16 cellular contexts compared by ENCODE assay signal in the genomic region with DNA sequence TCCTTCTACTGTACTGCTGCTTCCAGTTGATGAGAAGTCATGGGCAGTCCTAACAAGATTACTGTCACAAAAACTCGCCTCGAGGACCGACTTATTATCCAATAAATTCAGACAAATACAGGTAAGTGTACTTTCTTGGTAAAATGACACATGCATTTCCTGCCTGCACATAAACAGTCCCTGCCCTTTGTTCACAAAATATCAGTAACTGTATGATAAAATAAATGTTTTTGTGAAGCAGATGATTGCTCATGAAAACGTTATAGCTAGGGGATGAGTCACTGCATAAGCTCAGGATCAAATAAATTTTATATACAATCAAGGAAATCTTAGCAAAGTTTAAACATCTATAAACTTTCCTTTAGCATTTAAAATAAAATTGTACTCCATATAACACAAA.
DNase-seq lines count a peak whose midpoint lies in the region; ATAC-seq and TF ChIP-seq lines count a peak whose summit lies in the region.
"Had no signal": no experiment of that assay in that cellular context is flagged by ENCODE, and none has a peak within 500 bp of the region (broad histone marks: within the 10 kb centered on the region; RNA-seq: fewer than 3 reads in every experiment).

No MANE protein-coding gene starts in this region.

- H3K4me3 Mint-ChIP-seq in activated naive CD4-positive, alpha-beta T cell treated with anti-CD3 and anti-CD28 coated beads, Interleukin-2, amount 10 ng/mL, durations not matched to agents 7 days and 5 days, result no peak overlapping the region
- H3K4me3 Mint-ChIP-seq in activated naive CD4-positive, alpha-beta T cell treated with anti-CD3 and anti-CD28 coated beads for 36 hours, result no peak overlapping the region
- no peak overlapping the region for H3K4me3 Mint-ChIP-seq in endothelial cell (ENCODE audit: unreplicated experiment)

- H3F3A ChIP-seq in SK-N-SH (replicated peaks; ENCODE audit: insufficient read depth), result no peaks in the 10 kb centered on the region

- TF ChIP-seq EP300 in SK-N-SH (IDR thresholded peaks at IDR 0.05; ENCODE audit: borderline replicate concordance in 1 of 2, low read depth in 1 of 2, low read length in 1 of 2), result no peak

- H3K27me3 ChIP-seq in SK-N-SH (ENCODE audit: insufficient read depth), result no peaks in the 10 kb centered on the region
- H3K27me3 ChIP-seq: MG63 had no signal

- H3K9me3 Mint-ChIP-seq in activated naive CD4-positive, alpha-beta T cell treated with anti-CD3 and anti-CD28 coated beads, Interleukin-2, amount 10 ng/mL, durations not matched to agents 7 days and 5 days, result no peaks in the 10 kb centered on the region
- H3K9me3 Mint-ChIP-seq in activated naive CD4-positive, alpha-beta T cell treated with anti-CD3 and anti-CD28 coated beads for 36 hours, result no peaks in the 10 kb centered on the region
- no peaks in the 10 kb centered on the region for H3K9me3 Mint-ChIP-seq in endothelial cell (ENCODE audit: unreplicated experiment)

- H3K27me3 Mint-ChIP-seq in activated naive CD4-positive, alpha-beta T cell treated with anti-CD3 and anti-CD28 coated beads, Interleukin-2, amount 10 ng/mL, durations not matched to agents 7 days and 5 days, result no peaks in the 10 kb centered on the region
- no peaks in the 10 kb centered on the region for H3K27me3 Mint-ChIP-seq in activated naive CD4-positive, alpha-beta T cell treated with anti-CD3 and anti-CD28 coated beads for 36 hours (ENCODE audit: low read depth)
- H3K27me3 Mint-ChIP-seq in endothelial cell (ENCODE audit: unreplicated experiment), result no peaks in the 10 kb centered on the region

- POLR2A ChIA-PET in SK-N-SH (lab: Yijun Ruan, JAX), result no interaction called here

- no peak overlapping the region for H3K4me3 ChIP-seq in SK-N-SH (ENCODE audit: low read depth in 2 of 2, low read length in 1 of 2)
- H3K4me3 ChIP-seq: HAP-1, MG63 had no signal

- H3K4me1 ChIP-seq in SK-N-SH (ENCODE audit: control insufficient read depth in 1 of 2, insufficient read depth in 2 of 2, low read depth in 1 of 2, low read length in 1 of 2), result no peaks in the 10 kb centered on the region; a peak in 2 of 4 replicates
- H3K4me1 ChIP-seq: Caco-2, HAP-1 had no signal

- no peak for TF ChIP-seq RAD21 in SK-N-SH (IDR thresholded peaks at IDR 0.05; ENCODE audit: low read length)

- H3K4me2 ChIP-seq in SK-N-SH, result no peak overlapping the region

- WGBS in SK-N-SH (ENCODE audit: low lambda C conversion rate), result 66% methylated on average over 4 of the region's 4 CpGs

- no peak for DNase-seq in activated naive CD4-positive, alpha-beta T cell treated with anti-CD3 and anti-CD28 coated beads, Interleukin-2, amount 10 ng/mL, durations not matched to agents 7 days and 5 days
- DNase-seq in activated naive CD4-positive, alpha-beta T cell treated with anti-CD3 and anti-CD28 coated beads for 36 hours, result no peak
- DNase-seq in SK-N-SH (no peak), endothelial cell (ENCODE audit: low spot score) (no peak)
- DNase-seq: Caco-2, MG63, NCI-H1105, NCI-H1694 treated with DMSO at 0.1 percent for 48 hours, Right ventricle myocardium superior had no signal

- peaks cover 52% of the 10 kb centered on the region for H3K36me3 Mint-ChIP-seq in activated naive CD4-positive, alpha-beta T cell treated with anti-CD3 and anti-CD28 coated beads, Interleukin-2, amount 10 ng/mL, durations not matched to agents 7 days and 5 days
- peaks cover 36% of the 10 kb centered on the region for H3K36me3 Mint-ChIP-seq in activated naive CD4-positive, alpha-beta T cell treated with anti-CD3 and anti-CD28 coated beads for 36 hours (ENCODE audit: low read depth)
- no peaks in the 10 kb centered on the region for H3K36me3 Mint-ChIP-seq in endothelial cell (ENCODE audit: low read depth, unreplicated experiment)

- ATAC-seq in esophagus mucosa (peak; percentile 41), HG03342 (IDR thresholded peaks at IDR 0.05; ENCODE audit: unreplicated experiment) (no peak), GM18502 (IDR thresholded peaks at IDR 0.05; ENCODE audit: poor library complexity, unreplicated experiment) (no peak), HG03135 (IDR thresholded peaks at IDR 0.05; ENCODE audit: unreplicated experiment) (no peak)
- ATAC-seq: Panc1 had no signal

- CTCF ChIA-PET in activated naive CD4-positive, alpha-beta T cell treated with anti-CD3 and anti-CD28 coated beads, Interleukin-2, amount 10 ng/mL, durations not matched to agents 7 days and 5 days (lab: Charles Lee), result interaction anchor here (0.6 kb wide), 1 partner anchor 30 kb away, joined by 4 read pairs; no protein-coding TSS in a partner anchor
- CTCF ChIA-PET in activated naive CD4-positive, alpha-beta T cell treated with anti-CD3 and anti-CD28 coated beads for 36 hours (lab: Charles Lee), result no interaction called here
- CTCF ChIA-PET in SK-N-SH (lab: Yijun Ruan, JAX), result interaction anchor here (0.8 to 1.2 kb wide), 2 partner anchors 8 to 30 kb away, joined by 3 read pairs; no protein-coding TSS in a partner anchor

- H3K79me2 ChIP-seq in SK-N-SH (ENCODE audit: insufficient read depth), result no peaks in the 10 kb centered on the region

- TF ChIP-seq CTCF in SK-N-SH (IDR thresholded peaks at IDR 0.05) (no peak), endothelial cell (IDR thresholded peaks at IDR 0.05; ENCODE audit: unreplicated experiment) (no peak)

- no peak overlapping the region for H3K27ac ChIP-seq in SK-N-SH (ENCODE audit: low read depth in 2 of 2, low read length in 1 of 2)
- H3K27ac ChIP-seq: C4-2B had no signal

- no peaks in the 10 kb centered on the region for H3K9me2 ChIP-seq in SK-N-SH

- H3K4me1 Mint-ChIP-seq in activated naive CD4-positive, alpha-beta T cell treated with anti-CD3 and anti-CD28 coated beads, Interleukin-2, amount 10 ng/mL, durations not matched to agents 7 days and 5 days, result peaks cover 12% of the 10 kb centered on the region
- H3K4me1 Mint-ChIP-seq in activated naive CD4-positive, alpha-beta T cell treated with anti-CD3 and anti-CD28 coated beads for 36 hours (ENCODE audit: low read depth), result peaks cover 3% of the 10 kb centered on the region
- no peaks in the 10 kb centered on the region for H3K4me1 Mint-ChIP-seq in endothelial cell (ENCODE audit: unreplicated experiment)

- no peaks in the 10 kb centered on the region for H3K9me3 ChIP-seq in SK-N-SH
- H3K9me3 ChIP-seq: Caco-2, HAP-1, MG63 had no signal

- no peak overlapping the region for H3K9ac ChIP-seq in SK-N-SH

- H4K20me1 ChIP-seq in SK-N-SH (ENCODE audit: insufficient read depth), result no peaks in the 10 kb centered on the region

- H3K36me3 ChIP-seq in SK-N-SH (replicated peaks in 1 of 2; ENCODE audit: control insufficient read depth in 1 of 2, insufficient read depth in 2 of 2, low read length in 1 of 2), result peaks cover 8 to 12% of the 10 kb centered on the region in 2 experiments
- H3K36me3 ChIP-seq: HAP-1, MG63 had no signal

- intact Hi-C loops in activated naive CD4-positive, alpha-beta T cell treated with anti-CD3 and anti-CD28 coated beads for 36 hours (cut with micrococcal nuclease), result no loop called here

- peak overlapping the region; percentile 24 for H3K27ac Mint-ChIP-seq in activated naive CD4-positive, alpha-beta T cell treated with anti-CD3 and anti-CD28 coated beads, Interleukin-2, amount 10 ng/mL, durations not matched to agents 7 days and 5 days
- H3K27ac Mint-ChIP-seq in activated naive CD4-positive, alpha-beta T cell treated with anti-CD3 and anti-CD28 coated beads for 36 hours, result no peak overlapping the region
- H3K27ac Mint-ChIP-seq in endothelial cell (ENCODE audit: unreplicated experiment), result no peak overlapping the region

- no peak overlapping the region for H2AFZ ChIP-seq in SK-N-SH (ENCODE audit: low read depth)

TF ChIP-seq in SK-N-SH, 30 proteins besides CTCF, POLR2A, EP300 and RAD21:
- TF ChIP-seq, protein P1, sequence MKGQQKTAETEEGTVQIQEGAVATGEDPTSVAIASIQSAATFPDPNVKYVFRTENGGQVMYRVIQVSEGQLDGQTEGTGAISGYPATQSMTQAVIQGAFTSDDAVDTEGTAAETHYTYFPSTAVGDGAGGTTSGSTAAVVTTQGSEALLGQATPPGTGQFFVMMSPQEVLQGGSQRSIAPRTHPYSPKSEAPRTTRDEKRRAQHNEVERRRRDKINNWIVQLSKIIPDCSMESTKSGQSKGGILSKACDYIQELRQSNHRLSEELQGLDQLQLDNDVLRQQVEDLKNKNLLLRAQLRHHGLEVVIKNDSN (IDR thresholded peaks at IDR 0.05; ENCODE audit: borderline replicate concordance, low read depth), result no peak
- TF ChIP-seq FOSL2 (IDR thresholded peaks at IDR 0.05; ENCODE audit: borderline replicate concordance, low read depth), result peak; percentile 36; the same call in 1 of the 2 replicates
- TF ChIP-seq JUND (IDR thresholded peaks at IDR 0.05), result peak; percentile 35; the same call in 1 of the 2 replicates
- TF ChIP-seq RFX5 (IDR thresholded peaks at IDR 0.05; ENCODE audit: low read length), result no peak
- TF ChIP-seq CHD2 (IDR thresholded peaks at IDR 0.05; ENCODE audit: low read length, partially characterized antibody), result no peak
- no peak for TF ChIP-seq TAF1 (IDR thresholded peaks at IDR 0.05; ENCODE audit: borderline replicate concordance, low read depth, low read length)
- TF ChIP-seq EZH2phosphoT487 (IDR thresholded peaks at IDR 0.05; ENCODE audit: borderline replicate concordance, low read depth), result no peak
- TF ChIP-seq FOXJ3 (CRISPR knock-in tag; IDR thresholded peaks at IDR 0.05), result no peak
- TF ChIP-seq TCF12 (IDR thresholded peaks at IDR 0.05), result 0 out of 2 replicates have a peak, but pooled peaks have one; percentile 9
- no peak for TF ChIP-seq SIN3A (IDR thresholded peaks at IDR 0.05; ENCODE audit: borderline replicate concordance, low read depth, low read length)
- no peak for TF ChIP-seq GABPA (IDR thresholded peaks at IDR 0.05; ENCODE audit: low read depth)
- no peak for TF ChIP-seq POLR2AphosphoS5 (IDR thresholded peaks at IDR 0.05; ENCODE audit: low read depth, low read length)
